ENCODE assay signal across 18 cellular contexts in the genomic region with DNA sequence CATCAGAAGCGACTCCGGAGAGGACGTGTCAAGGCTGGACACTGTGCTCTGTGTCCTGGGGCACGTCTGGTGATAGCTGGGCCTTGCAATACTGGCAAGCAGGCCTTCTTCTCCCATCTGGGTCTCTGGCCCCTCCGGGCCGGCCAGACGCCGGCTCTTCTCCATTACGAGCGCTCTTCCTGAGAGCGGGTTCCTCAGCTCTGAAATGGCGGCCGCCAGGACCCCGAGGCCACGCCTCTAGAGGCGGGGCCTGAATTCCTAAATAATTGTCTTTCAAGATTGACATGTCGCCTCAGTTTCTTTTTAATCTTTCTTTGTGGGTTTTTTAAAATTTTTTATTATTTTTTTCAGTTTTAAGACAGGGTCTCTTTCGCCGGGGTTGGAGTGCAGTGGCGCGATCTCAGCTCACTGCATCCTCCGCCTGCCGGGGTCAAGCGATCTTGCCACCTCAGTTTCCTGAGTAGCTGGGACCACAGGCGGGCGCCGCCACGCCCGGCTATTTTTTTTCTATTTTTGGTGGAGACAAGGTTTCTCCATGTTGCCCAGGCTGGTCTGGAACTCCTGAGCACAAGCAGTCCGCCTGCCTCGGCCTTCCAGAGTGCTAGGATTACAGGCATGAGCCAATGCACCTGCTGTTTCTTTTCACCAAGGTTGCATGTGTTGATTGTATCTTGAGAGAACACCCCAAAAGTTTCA. TPM values are rescaled to one million over a fixed set of nuclear protein-coding genes. Genes with fewer than 3 reads are reported as not detected.
DNase-seq lines count a peak whose midpoint lies in the region; ATAC-seq and TF ChIP-seq lines count a peak whose summit lies in the region.
"Had no signal": no experiment of that assay in that cellular context is flagged by ENCODE, and none has a peak within 500 bp of the region (broad histone marks: within the 10 kb centered on the region; RNA-seq: fewer than 3 reads in every experiment).

No MANE protein-coding gene starts in this region.

- H3K18ac ChIP-seq in trophoblast cell (ENCODE audit: low read length) = no peak overlapping the region

- TF ChIP-seq EP300 in SK-N-SH (IDR thresholded peaks at IDR 0.05; ENCODE audit: borderline replicate concordance in 1 of 2, low read depth in 1 of 2, low read length in 1 of 2) = no peak

- ATAC-seq in GM23338 = peak; percentile 77
- ATAC-seq in WTC11 = peak; percentile 77
- no peak for ATAC-seq in GM18861 (IDR thresholded peaks at IDR 0.05; ENCODE audit: unreplicated experiment)
- ATAC-seq in HG03378 (IDR thresholded peaks at IDR 0.05; ENCODE audit: unreplicated experiment) = no peak

- no peak overlapping the region for H2BK5ac ChIP-seq in trophoblast cell (ENCODE audit: low read depth, low read length, poor library complexity)

- H2BK120ac ChIP-seq in trophoblast cell (ENCODE audit: insufficient read depth, low read length, poor library complexity) = no peak overlapping the region

- no peaks in the 10 kb centered on the region for H3K27me3 ChIP-seq in GM23338 (ENCODE audit: insufficient read depth)
- no peaks in the 10 kb centered on the region for H3K27me3 ChIP-seq in endodermal cell (ENCODE audit: control insufficient read depth, insufficient read depth, low read length, poor library complexity, severe bottlenecking)
- no peaks in the 10 kb centered on the region for H3K27me3 ChIP-seq in trophoblast cell (ENCODE audit: insufficient read depth, low read length)
- no peaks in the 10 kb centered on the region for H3K27me3 ChIP-seq in SK-N-SH (ENCODE audit: insufficient read depth)
- H3K27me3 ChIP-seq: BE2C had no signal

- no peak overlapping the region for H3K14ac ChIP-seq in trophoblast cell (ENCODE audit: low read length)

- no peak overlapping the region for H3K9ac ChIP-seq in endodermal cell (ENCODE audit: extremely low read depth, low read length, poor library complexity, severe bottlenecking)
- H3K9ac ChIP-seq in trophoblast cell (ENCODE audit: low read length) = no peak overlapping the region
- no peak overlapping the region for H3K9ac ChIP-seq in SK-N-SH

- H3K9me3 ChIP-seq in endodermal cell (ENCODE audit: control insufficient read depth, low read length) = peaks cover 5% of the 10 kb centered on the region
- H3K9me3 ChIP-seq in trophoblast cell (ENCODE audit: insufficient read depth, low read depth, low read length) = no peaks in the 10 kb centered on the region
- no peaks in the 10 kb centered on the region for H3K9me3 ChIP-seq in SK-N-SH
- H3K9me3 ChIP-seq: BE2C, HAP-1 had no signal

- H3K27ac Mint-ChIP-seq in GM23338 = no peak overlapping the region
- no peak overlapping the region; the same call in 1 of the 2 replicates for H3K27ac Mint-ChIP-seq in WTC11
- H3K27ac Mint-ChIP-seq in endodermal cell = no peak overlapping the region
- H3K27ac Mint-ChIP-seq: CD4-positive, CD25-positive, alpha-beta regulatory T cell had no signal

- H3K36me3 ChIP-seq in GM23338 (ENCODE audit: insufficient read depth) (no peaks in the 10 kb centered on the region; the same call in 1 of the 2 replicates), endodermal cell (ENCODE audit: control insufficient read depth, insufficient read depth, low read length) (peaks cover 11% of the 10 kb centered on the region), trophoblast cell (ENCODE audit: control insufficient read depth in 1 of 2, insufficient read depth in 2 of 2, low read length in 2 of 2) (peaks cover 3 to 4% of the 10 kb centered on the region in 2 experiments), SK-N-SH (replicated peaks in 1 of 2; ENCODE audit: control insufficient read depth in 1 of 2, insufficient read depth in 2 of 2, low read length in 1 of 2) (peaks cover 0 to 4% of the 10 kb centered on the region in 2 experiments)
- H3K36me3 ChIP-seq: BE2C, HAP-1 had no signal

- POLR2A ChIA-PET in WTC11 (lab: Charles Lee) = interaction anchor here (0.6 kb wide), 1 partner anchor 9 kb away, joined by 3 read pairs; no protein-coding TSS in a partner anchor
- POLR2A ChIA-PET in SK-N-SH (lab: Yijun Ruan, JAX) = no interaction called here

- no peaks in the 10 kb centered on the region; the same call in 2 of the 3 replicates for H3K9me3 Mint-ChIP-seq in GM23338
- H3K9me3 Mint-ChIP-seq in WTC11 = peaks cover 10% of the 10 kb centered on the region
- H3K9me3 Mint-ChIP-seq in endodermal cell = peaks cover 4% of the 10 kb centered on the region
- H3K9me3 Mint-ChIP-seq: CD4-positive, CD25-positive, alpha-beta regulatory T cell; CD8-positive, alpha-beta memory T cell had no signal

- no peak for TF ChIP-seq RAD21 in SK-N-SH (IDR thresholded peaks at IDR 0.05; ENCODE audit: low read length)

- H3K36me3 Mint-ChIP-seq in GM23338 (ENCODE audit: low read depth) (peaks cover 27% of the 10 kb centered on the region), WTC11 (peaks cover 5% of the 10 kb centered on the region), endodermal cell (ENCODE audit: low read depth) (peaks cover 18% of the 10 kb centered on the region)

- no peaks in the 10 kb centered on the region for H3K79me1 ChIP-seq in trophoblast cell (ENCODE audit: low read length)

- no peak overlapping the region for H4K12ac ChIP-seq in trophoblast cell (ENCODE audit: low read depth, low read length)

- H3K4me2 ChIP-seq in GM23338 (no peak overlapping the region), trophoblast cell (ENCODE audit: low read length) (no peak overlapping the region), SK-N-SH (no peak overlapping the region)

- CTCF ChIA-PET in WTC11 (lab: Charles Lee) (interaction anchor here (1.4 kb wide), 1 partner anchor 116 kb away, joined by 4 read pairs; no protein-coding TSS in a partner anchor), SK-N-SH (lab: Yijun Ruan, JAX) (interaction anchor here (1.3 kb wide), 1 partner anchor 12 kb away, joined by 3 read pairs; no protein-coding TSS in a partner anchor)

- TF ChIP-seq CTCF in GM23338 (conservative IDR thresholded peaks at IDR 0.05; ENCODE audit: low read depth in 2 of 2) (no peak), WTC11 (IDR thresholded peaks at IDR 0.05) (no peak), endodermal cell (conservative IDR thresholded peaks at IDR 0.05) (no peak), SK-N-SH (IDR thresholded peaks at IDR 0.05) (no peak)

- H2BK12ac ChIP-seq in trophoblast cell (ENCODE audit: low read length) = no peak overlapping the region

- H3K4me1 ChIP-seq in GM23338 (ENCODE audit: insufficient read depth) (peaks cover 31% of the 10 kb centered on the region), endodermal cell (ENCODE audit: control insufficient read depth, insufficient read depth, low read length) (no peaks in the 10 kb centered on the region), trophoblast cell (ENCODE audit: control insufficient read depth in 1 of 2, insufficient read depth in 2 of 2, low read length in 2 of 2) (peaks cover 0 to 3% of the 10 kb centered on the region in 2 experiments), SK-N-SH (ENCODE audit: control insufficient read depth in 1 of 2, insufficient read depth in 2 of 2, low read depth in 1 of 2, low read length in 1 of 2) (peaks cover 6 to 14% of the 10 kb centered on the region in 2 experiments; a peak in 3 of 4 replicates)

- no peak overlapping the region for H4K8ac ChIP-seq in trophoblast cell (ENCODE audit: low read depth, low read length)

- H3F3A ChIP-seq in GM23338 (replicated peaks; ENCODE audit: low read depth) = no peaks in the 10 kb centered on the region
- no peaks in the 10 kb centered on the region for H3F3A ChIP-seq in SK-N-SH (replicated peaks; ENCODE audit: insufficient read depth)

- H3K4me3 Mint-ChIP-seq in GM23338 = no peak overlapping the region
- no peak overlapping the region for H3K4me3 Mint-ChIP-seq in WTC11
- no peak overlapping the region for H3K4me3 Mint-ChIP-seq in endodermal cell
- H3K4me3 Mint-ChIP-seq: CD8-positive, alpha-beta memory T cell had no signal

- H2AK5ac ChIP-seq in trophoblast cell (ENCODE audit: low read length) = no peak overlapping the region

- no peak overlapping the region for H4K91ac ChIP-seq in trophoblast cell (ENCODE audit: low read depth, low read length)

- peak overlapping the region; percentile 86 for H3K4ac ChIP-seq in trophoblast cell (ENCODE audit: low read depth, low read length)

- H3K79me2 ChIP-seq in GM23338 (replicated peaks; ENCODE audit: insufficient read depth) = peaks cover 100% of the 10 kb centered on the region
- peaks cover 16% of the 10 kb centered on the region for H3K79me2 ChIP-seq in trophoblast cell (ENCODE audit: control insufficient read depth, insufficient read depth, low read length, poor library complexity)
- peaks cover 98% of the 10 kb centered on the region for H3K79me2 ChIP-seq in SK-N-SH (ENCODE audit: insufficient read depth)

- H3K9me2 ChIP-seq in GM23338 (ENCODE audit: insufficient read depth) (no peaks in the 10 kb centered on the region), SK-N-SH (no peaks in the 10 kb centered on the region)

- no peaks in the 10 kb centered on the region for H3K27me3 Mint-ChIP-seq in GM23338 (ENCODE audit: insufficient read depth, low read depth, poor library complexity)
- no peaks in the 10 kb centered on the region for H3K27me3 Mint-ChIP-seq in WTC11 (ENCODE audit: low read depth)
- no peaks in the 10 kb centered on the region for H3K27me3 Mint-ChIP-seq in endodermal cell (ENCODE audit: insufficient read depth)
- H3K27me3 Mint-ChIP-seq: CD4-positive, CD25-positive, alpha-beta regulatory T cell; CD8-positive, alpha-beta memory T cell had no signal

- H4K20me1 ChIP-seq in GM23338 (replicated peaks; ENCODE audit: insufficient read depth) (peaks cover 22% of the 10 kb centered on the region; the same call in 1 of the 2 replicates), SK-N-SH (ENCODE audit: insufficient read depth) (peaks cover 27% of the 10 kb centered on the region)

- 93 to 96% methylated on average over 26 to 31 of the region's 31 CpGs for WGBS in endodermal cell (ENCODE audit: insufficient coverage in 1 of 2, insufficient read length in 1 of 2), 2 experiments
- WGBS in trophoblast cell (ENCODE audit: extremely low coverage, insufficient coverage, insufficient read length) = no CpG with 5 or more reads among the region's 31 CpGs
- 96% methylated on average over 31 of the region's 31 CpGs for WGBS in SK-N-SH (ENCODE audit: low lambda C conversion rate)

- H3K23ac ChIP-seq in trophoblast cell (ENCODE audit: low read length) = no peak overlapping the region

- H2AFZ ChIP-seq in GM23338 = no peak overlapping the region
- no peak overlapping the region for H2AFZ ChIP-seq in trophoblast cell (ENCODE audit: insufficient read depth, low read length, poor library complexity)
- no peak overlapping the region for H2AFZ ChIP-seq in SK-N-SH (ENCODE audit: low read depth)

- no peak overlapping the region for H3K4me3 ChIP-seq in GM23338
- H3K4me3 ChIP-seq in endodermal cell (ENCODE audit: low read length) = no peak overlapping the region
- no peak overlapping the region for H3K4me3 ChIP-seq in trophoblast cell (ENCODE audit: low read depth, low read length)
- no peak overlapping the region for H3K4me3 ChIP-seq in SK-N-SH (ENCODE audit: low read depth in 2 of 2, low read length in 1 of 2)
- H3K4me3 ChIP-seq: HAP-1 had no signal

- peaks cover 32% of the 10 kb centered on the region for H3K4me1 Mint-ChIP-seq in GM23338
- H3K4me1 Mint-ChIP-seq in WTC11 = peaks cover 45% of the 10 kb centered on the region
- H3K4me1 Mint-ChIP-seq in endodermal cell = peaks cover 20% of the 10 kb centered on the region

- no peak overlapping the region for H3K27ac ChIP-seq in GM23338 (ENCODE audit: low read depth)
- H3K27ac ChIP-seq in endodermal cell (ENCODE audit: low read depth, low read length) = no peak overlapping the region
- H3K27ac ChIP-seq in trophoblast cell (ENCODE audit: low read depth, low read length) = no peak overlapping the region
- H3K27ac ChIP-seq in SK-N-SH (ENCODE audit: low read depth in 2 of 2, low read length in 1 of 2) = no peak overlapping the region
- H3K27ac ChIP-seq: HL-60 had no signal

- DNase-seq in GM23338 (ENCODE audit: low spot score) = peak; percentile 50
- DNase-seq in WTC11 (ENCODE audit: low spot score) = peak; percentile 19
- DNase-seq in endodermal cell = peak; percentile 45
- peak; percentile 44 to 61 for DNase-seq in trophoblast cell
- DNase-seq in SK-N-SH = no peak
- DNase-seq: BE2C; C1 segment of cervical spinal cord; CD4-positive, CD25-positive, alpha-beta regulatory T cell; CD8-positive, alpha-beta memory T cell; COR-L47; DMS 273 treated with DMSO at 0.1 percent for 48 hours; DMS53; DND-41; EL had no signal

RNA-seq across cellular contexts. Expression of a gene that starts 9.2 kb away (rescaled TPM):
- total RNA-seq in GM23338 (2014; rRNA removed; shearing (Covaris generic)) = 51.4 and 59.6 TPM in 2 replicates
- 27.9 and 33.3 TPM in 2 replicates for polyA plus RNA-seq in GM23338 (2016; fragmentation: Nextera tagmentation; extraction: Ambion mirVana)
- 37.3 to 47.8 TPM (median 45.2 TPM) in 3 replicates for total RNA-seq in WTC11 (2021)
- 10 to 100 TPM; 61.1 to 66.9 TPM for total RNA-seq in endodermal cell
- polyA plus RNA-seq in endodermal cell (2013, experiment 1 of 2) = 53.1 TPM
- polyA plus RNA-seq in endodermal cell (2013, experiment 2 of 2) = 49.7 TPM
- polyA plus RNA-seq in trophoblast cell (2013) = 39.0 and 41.8 TPM in 2 replicates
- 20.1 and 21.8 TPM in 2 replicates for polyA plus RNA-seq in SK-N-SH (2012; rRNA removed)
- 33.5 and 36.2 TPM in 2 replicates for polyA plus RNA-seq in SK-N-SH (2012; cell fraction: cytosol; rRNA removed)
- 3.2 and 11.8 TPM in 2 replicates for polyA plus RNA-seq in SK-N-SH (2012; cell fraction: nucleus; rRNA removed)

Comparison
In these comparisons a context has a peak if more than half of its experiments do, and no peak if none do; other contexts are left out.
1. ATAC-seq: peak in GM23338 (single experiment) and WTC11 (single experiment); none in GM18861 (single experiment) and HG03378 (single experiment).